10 cellular contexts compared by ENCODE assay signal in genomic region chr1:59815892-59816291, GRCh38. TPM values are rescaled to one million over a fixed set of nuclear protein-coding genes. Genes with fewer than 3 reads are reported as not detected.
A peak's percentile ranks its signal among the peaks of the same experiment; 100 is the strongest.
DNase-seq lines count a peak whose midpoint lies in the region; ATAC-seq lines count a peak whose summit lies in the region.
"Had no signal": no experiment of that assay in that cellular context is flagged by ENCODE, and none has a peak within 500 bp of the region (broad histone marks: within the 10 kb centered on the region; RNA-seq: fewer than 3 reads in every experiment).

No MANE protein-coding gene starts in this region.

- DNase-seq in HT-29 (ENCODE audit: low spot score): peak; percentile 25
- peak; percentile 45 for DNase-seq in NCI-H748 (lab: John Stamatoyannopoulos, UW; ENCODE audit: unreplicated experiment)
- DNase-seq in retina: peak; percentile 23
- DNase-seq in mesenteric fat pad (ENCODE audit: low spot score): no peak
- DNase-seq in NCI-H1092 treated with DMSO at 0.1 percent for 48 hours (lab: John Stamatoyannopoulos, UW): no peak
- DNase-seq: activated naive CD8-positive, alpha-beta T cell treated with anti-CD3 and anti-CD28 coated beads, Interleukin-2, amount 50 U/mL, for 24 hours; Calu3; NCI-H524 treated with DMSO at 0.1 percent for 48 hours had no signal

- ATAC-seq in esophagus mucosa (peak; percentile 34), GM21825 (IDR thresholded peaks at IDR 0.05; ENCODE audit: unreplicated experiment) (no peak)
- ATAC-seq: activated naive CD8-positive, alpha-beta T cell treated with anti-CD3 and anti-CD28 coated beads, Interleukin-2, amount 50 U/mL, for 24 hours had no signal

RNA-seq across cellular contexts. Expression of gene HOOK1, which starts 1.1 kb away (rescaled TPM):
- 8.4 and 94.4 TPM in 2 replicates for total RNA-seq in HT-29 (2014; rRNA removed; shearing (Covaris generic))
- 31.4 TPM for total RNA-seq in esophagus mucosa
- total RNA-seq in mesenteric fat pad: not detected

Comparison
In these comparisons a context has a peak if more than half of its experiments do, and no peak if none do; other contexts are left out.
1. DNase-seq: peak in HT-29 (single experiment), NCI-H748 (single experiment) and retina (single experiment); none in mesenteric fat pad (single experiment) and NCI-H1092 treated with DMSO at 0.1 percent for 48 hours (single experiment).